Comparison of ENCODE assay signal across 23 cellular contexts in genomic region chr14:35998303-35998702, GRCh38.
"Had no signal": no experiment of that assay in that cellular context is flagged by ENCODE, and none has a peak within 500 bp of the region (broad histone marks: within the 10 kb centered on the region; RNA-seq: fewer than 3 reads in every experiment).

No MANE protein-coding gene starts in this region.

- DNase-seq: activated CD4-positive, alpha-beta memory T cell treated with anti-CD3 and anti-CD28 coated beads for 36 hours; activated CD4-positive, alpha-beta T cell treated with anti-CD3 and anti-CD28 coated beads, Interleukin-2, amount 10 ng/mL, durations not matched to agents 7 days and 5 days; activated CD4-positive, CD25-positive, alpha-beta regulatory T cell; activated gamma-delta T cell; activated naive CD4-positive, alpha-beta T cell treated with anti-CD3 and anti-CD28 coated beads for 36 hours; activated naive CD8-positive, alpha-beta T cell treated with anti-CD3 and anti-CD28 coated beads for 36 hours; activated T-cell treated with anti-CD3 and anti-CD28 coated beads for 4 hours; activated T-cell treated with anti-CD3 and anti-CD28 coated beads, Interleukin-2, amount 50 U/mL, for 48 hours; MG63; MV-4-11; NCI-H1092 treated with DMSO at 0.1 percent for 48 hours; NCI-H1436 treated with DMSO at 0.1 percent for 48 hours; NCI-H187; NCI-H2081; NCI-H446; NCI-H524; PC-9; SIG-M5; T-helper 17 cell; T-helper 9 cell had no signal

- H3K9me3 ChIP-seq: MG63 had no signal

- H3K36me3 Mint-ChIP-seq: activated CD4-positive, alpha-beta memory T cell treated with anti-CD3 and anti-CD28 coated beads for 36 hours; activated naive CD8-positive, alpha-beta T cell treated with anti-CD3 and anti-CD28 coated beads for 36 hours had no signal

- FAIRE-seq: TTC549 had no signal

- H3K36me3 ChIP-seq: MG63 had no signal

- H3K9me3 Mint-ChIP-seq: activated CD4-positive, alpha-beta memory T cell treated with anti-CD3 and anti-CD28 coated beads for 36 hours; activated CD4-positive, alpha-beta T cell treated with anti-CD3 and anti-CD28 coated beads, Interleukin-2, amount 10 ng/mL, durations not matched to agents 7 days and 5 days; activated naive CD4-positive, alpha-beta T cell treated with anti-CD3 and anti-CD28 coated beads for 36 hours; activated naive CD8-positive, alpha-beta T cell treated with anti-CD3 and anti-CD28 coated beads for 36 hours; activated T-helper 17 cell treated with anti-CD3 and anti-CD28 coated beads, Interleukin-2, amount 50 U/mL, for 72 hours had no signal

- H3K4me1 Mint-ChIP-seq: activated CD4-positive, alpha-beta T cell treated with anti-CD3 and anti-CD28 coated beads, Interleukin-2, amount 10 ng/mL, durations not matched to agents 7 days and 5 days; activated naive CD8-positive, alpha-beta T cell treated with anti-CD3 and anti-CD28 coated beads for 36 hours; activated T-helper 17 cell treated with anti-CD3 and anti-CD28 coated beads, Interleukin-2, amount 50 U/mL, for 72 hours had no signal

- H3K4me2 ChIP-seq: KMS-11, PC-9 had no signal

- ATAC-seq: activated T-helper 17 cell treated with anti-CD3 and anti-CD28 coated beads, Interleukin-2, amount 50 U/mL, for 72 hours; T-helper 17 cell had no signal

- H3K27ac ChIP-seq: KMS-11, PC-9 had no signal

- H3K4me3 Mint-ChIP-seq: activated CD4-positive, alpha-beta memory T cell treated with anti-CD3 and anti-CD28 coated beads for 36 hours; activated CD4-positive, alpha-beta T cell treated with anti-CD3 and anti-CD28 coated beads, Interleukin-2, amount 10 ng/mL, durations not matched to agents 7 days and 5 days; activated naive CD4-positive, alpha-beta T cell treated with anti-CD3 and anti-CD28 coated beads for 36 hours; activated naive CD8-positive, alpha-beta T cell treated with anti-CD3 and anti-CD28 coated beads for 36 hours; activated T-helper 17 cell treated with anti-CD3 and anti-CD28 coated beads, Interleukin-2, amount 50 U/mL, for 72 hours; T-helper 17 cell had no signal

- H3K4me3 ChIP-seq: MG63, PC-9 had no signal

- H3K27ac Mint-ChIP-seq: activated CD4-positive, alpha-beta memory T cell treated with anti-CD3 and anti-CD28 coated beads for 36 hours; activated CD4-positive, alpha-beta T cell treated with anti-CD3 and anti-CD28 coated beads, Interleukin-2, amount 10 ng/mL, durations not matched to agents 7 days and 5 days; activated naive CD4-positive, alpha-beta T cell treated with anti-CD3 and anti-CD28 coated beads for 36 hours; activated naive CD8-positive, alpha-beta T cell treated with anti-CD3 and anti-CD28 coated beads for 36 hours; activated T-helper 17 cell treated with anti-CD3 and anti-CD28 coated beads, Interleukin-2, amount 50 U/mL, for 72 hours; T-helper 17 cell had no signal

- H2AFZ ChIP-seq: PC-9 had no signal

- H3K27me3 ChIP-seq: MG63 had no signal
